Comparison of ENCODE assay signal across 11 cellular contexts in the genomic region with DNA sequence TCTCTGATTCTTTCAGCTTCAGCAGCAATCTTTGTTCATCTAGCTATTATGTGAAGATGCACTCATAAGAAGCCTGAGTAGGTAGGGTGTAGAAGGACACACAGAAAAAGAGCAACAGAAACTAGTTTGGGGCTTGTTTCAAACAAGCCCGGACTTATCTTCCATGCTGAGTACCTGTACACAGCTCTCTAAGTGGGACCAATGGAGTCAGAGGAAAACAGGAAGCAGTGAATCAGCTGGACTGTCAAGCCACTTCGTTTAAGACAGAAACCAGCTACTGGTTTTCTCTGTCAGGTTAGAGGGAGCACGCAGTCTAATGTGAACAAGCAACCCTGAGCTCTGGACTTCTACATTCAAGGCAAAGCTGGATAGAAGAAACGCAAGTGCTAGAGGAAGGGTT. TPM values are rescaled to one million over a fixed set of nuclear protein-coding genes. Genes with fewer than 3 reads are reported as not detected.
A peak's percentile ranks its signal among the peaks of the same experiment; 100 is the strongest.
DNase-seq lines count a peak whose midpoint lies in the region; ATAC-seq and TF ChIP-seq lines count a peak whose summit lies in the region.
"Had no signal": no experiment of that assay in that cellular context is flagged by ENCODE, and none has a peak within 500 bp of the region (broad histone marks: within the 10 kb centered on the region; RNA-seq: fewer than 3 reads in every experiment).

No MANE protein-coding gene starts in this region.

- no peak for ATAC-seq in CD8-positive, alpha-beta T cell
- ATAC-seq in GM21360 (IDR thresholded peaks at IDR 0.05; ENCODE audit: unreplicated experiment) = peak; percentile 61
- no peak for ATAC-seq in HG02571 (IDR thresholded peaks at IDR 0.05; ENCODE audit: unreplicated experiment)
- no peak for ATAC-seq in GM18519 (IDR thresholded peaks at IDR 0.05; ENCODE audit: low FRiP score, unreplicated experiment)

- no peaks in the 10 kb centered on the region for H3K9me3 ChIP-seq in CD8-positive, alpha-beta T cell (ENCODE audit: low read length)
- H3K9me3 ChIP-seq: MG63, SJCRH30 had no signal

- POLR2A ChIA-PET in CD8-positive, alpha-beta T cell (lab: Charles Lee) = no interaction called here

- H3K27me3 ChIP-seq in CD8-positive, alpha-beta T cell (ENCODE audit: insufficient read depth, low read length) = no peaks in the 10 kb centered on the region
- H3K27me3 ChIP-seq: MG63, SJCRH30 had no signal

- TF ChIP-seq CTCF in CD8-positive, alpha-beta T cell (IDR thresholded peaks at IDR 0.05) = no peak
- no peak for TF ChIP-seq CTCF in fibroblast of villous mesenchyme (IDR thresholded peaks at IDR 0.05; ENCODE audit: insufficient read depth, low read depth, low read length)

- no peaks in the 10 kb centered on the region for H3K36me3 ChIP-seq in CD8-positive, alpha-beta T cell (ENCODE audit: insufficient read depth, low read length)
- H3K36me3 ChIP-seq: MG63, SJCRH30 had no signal

- CTCF ChIA-PET in CD8-positive, alpha-beta T cell (lab: Charles Lee) = interaction anchor here (0.9 kb wide), 1 partner anchor 15 kb away, joined by 4 read pairs; no protein-coding TSS in a partner anchor

- H3K27ac Mint-ChIP-seq in CD8-positive, alpha-beta T cell = peak overlapping the region; percentile 28

- H3K36me3 Mint-ChIP-seq in CD8-positive, alpha-beta T cell = peaks cover 21% of the 10 kb centered on the region

- intact Hi-C loops in CD8-positive, alpha-beta T cell (cut with DNase I, micrococcal nuclease) = no loop called here
- intact Hi-C loops in posterior vena cava (cut with DNase I) = no loop called here

- H3K9me3 Mint-ChIP-seq in CD8-positive, alpha-beta T cell = no peaks in the 10 kb centered on the region

- DNase-seq in CD8-positive, alpha-beta T cell = no peak
- DNase-seq in NCI-H510A (lab: John Stamatoyannopoulos, UW) (peak; percentile 58), fibroblast of villous mesenchyme (ENCODE audit: low read depth) (peak; percentile 11), posterior vena cava (ENCODE audit: low spot score) (no peak), midbrain (lab: John Stamatoyannopoulos, UW) (no peak)
- DNase-seq: HCEC 1CT, MG63, SJCRH30 had no signal

- peaks cover 69% of the 10 kb centered on the region for H3K4me1 Mint-ChIP-seq in CD8-positive, alpha-beta T cell (ENCODE audit: low read depth)

- no peaks in the 10 kb centered on the region for H3K4me1 ChIP-seq in CD8-positive, alpha-beta T cell (ENCODE audit: insufficient read depth, low read length)
- H3K4me1 ChIP-seq: SJCRH30 had no signal

- no peak overlapping the region for H3K27ac ChIP-seq in CD8-positive, alpha-beta T cell (ENCODE audit: low read depth, low read length)
- H3K27ac ChIP-seq: SJCRH30 had no signal

- no peaks in the 10 kb centered on the region for H3K27me3 Mint-ChIP-seq in CD8-positive, alpha-beta T cell (ENCODE audit: low read depth)

- no peak overlapping the region for H3K4me3 ChIP-seq in CD8-positive, alpha-beta T cell (ENCODE audit: low read depth, low read length)
- H3K4me3 ChIP-seq in fibroblast of villous mesenchyme (ENCODE audit: low read depth, low read length) = no peak overlapping the region
- H3K4me3 ChIP-seq: MG63, SJCRH30 had no signal

- H3K4me3 Mint-ChIP-seq in CD8-positive, alpha-beta T cell = no peak overlapping the region

RNA-seq across cellular contexts. Expression of a gene that starts 16.0 kb away (rescaled TPM):
- 1 to 10 TPM; 7.1 to 8.6 TPM for total RNA-seq in CD8-positive, alpha-beta T cell
- total RNA-seq in fibroblast of villous mesenchyme (0.32 and 0.43 TPM in 2 replicates), posterior vena cava (1 to 10 TPM; 2.2 to 7.7 TPM)

Comparison
In these comparisons a context has a peak if more than half of its experiments do, and no peak if none do; other contexts are left out.
1. DNase-seq: peak in NCI-H510A (single experiment) and fibroblast of villous mesenchyme (single experiment); none in CD8-positive, alpha-beta T cell (0 of 7), posterior vena cava (single experiment) and midbrain (single experiment).